In genomic region chr1:143698016-143698415, GRCh38 we compare ENCODE assay signal across 9 cellular contexts.
DNase-seq lines count a peak whose midpoint lies in the region; ATAC-seq and TF ChIP-seq lines count a peak whose summit lies in the region.
"Had no signal": no experiment of that assay in that cellular context is flagged by ENCODE, and none has a peak within 500 bp of the region (broad histone marks: within the 10 kb centered on the region; RNA-seq: fewer than 3 reads in every experiment).

No MANE protein-coding gene starts in this region.

- H3K27me3 ChIP-seq in lower lobe of right lung (ENCODE audit: low read depth): peaks cover 65% of the 10 kb centered on the region

- peak; percentile 71 to 75 for ATAC-seq in lower lobe of right lung
- ATAC-seq in GM19351 (IDR thresholded peaks at IDR 0.05; ENCODE audit: unreplicated experiment): no peak
- ATAC-seq: stimulated activated effector memory CD8-positive, alpha-beta T cell treated with anti-CD3 and anti-CD28 coated beads, Interleukin-12 subunit alpha, Interleukin-12 subunit beta, amount 100 ng/mL, for 72 hours had no signal

- H3K27ac Mint-ChIP-seq in activated naive CD8-positive, alpha-beta T cell treated with anti-CD3 and anti-CD28 coated beads for 36 hours: no peak overlapping the region
- H3K27ac Mint-ChIP-seq: stimulated activated effector memory CD8-positive, alpha-beta T cell treated with anti-CD3 and anti-CD28 coated beads, Interleukin-12 subunit alpha, Interleukin-12 subunit beta, amount 100 ng/mL, for 72 hours had no signal

- H3K27ac ChIP-seq in lower lobe of right lung: no peak overlapping the region

- H3K9me3 Mint-ChIP-seq in activated naive CD8-positive, alpha-beta T cell treated with anti-CD3 and anti-CD28 coated beads for 36 hours: no peaks in the 10 kb centered on the region
- H3K9me3 Mint-ChIP-seq: stimulated activated effector memory CD8-positive, alpha-beta T cell treated with anti-CD3 and anti-CD28 coated beads, Interleukin-12 subunit alpha, Interleukin-12 subunit beta, amount 100 ng/mL, for 72 hours had no signal

- H3K4me3 ChIP-seq in lower lobe of right lung (no peak overlapping the region), foreskin fibroblast (ENCODE audit: low read depth in 1 of 2, low read length in 2 of 2) (no peak overlapping the region)

- peaks cover 72% of the 10 kb centered on the region for H3K27me3 Mint-ChIP-seq in activated naive CD8-positive, alpha-beta T cell treated with anti-CD3 and anti-CD28 coated beads for 36 hours

- H3K9me3 ChIP-seq in lower lobe of right lung: no peaks in the 10 kb centered on the region

- H3K4me3 Mint-ChIP-seq in activated naive CD8-positive, alpha-beta T cell treated with anti-CD3 and anti-CD28 coated beads for 36 hours: no peak overlapping the region
- H3K4me3 Mint-ChIP-seq: stimulated activated effector memory CD8-positive, alpha-beta T cell treated with anti-CD3 and anti-CD28 coated beads, Interleukin-12 subunit alpha, Interleukin-12 subunit beta, amount 100 ng/mL, for 72 hours had no signal

- H3K36me3 Mint-ChIP-seq in activated naive CD8-positive, alpha-beta T cell treated with anti-CD3 and anti-CD28 coated beads for 36 hours: peaks cover 5% of the 10 kb centered on the region
- H3K36me3 Mint-ChIP-seq: stimulated activated effector memory CD8-positive, alpha-beta T cell treated with anti-CD3 and anti-CD28 coated beads, Interleukin-12 subunit alpha, Interleukin-12 subunit beta, amount 100 ng/mL, for 72 hours had no signal

- intact Hi-C loops in lower lobe of right lung (cut with DNase I): no loop called here

- H3K4me1 Mint-ChIP-seq in activated naive CD8-positive, alpha-beta T cell treated with anti-CD3 and anti-CD28 coated beads for 36 hours: no peaks in the 10 kb centered on the region

- peak; percentile 7 for DNase-seq in DMS153 treated with DMSO at 0.1 percent for 48 hours (lab: John Stamatoyannopoulos, UW; ENCODE audit: unreplicated experiment)
- DNase-seq in HuH-7.5 (ENCODE audit: low spot score): peak; percentile 15
- peak; percentile 6 for DNase-seq in activated naive CD8-positive, alpha-beta T cell treated with anti-CD3 and anti-CD28 coated beads for 36 hours
- peak; percentile 65 for DNase-seq in lower lobe of right lung
- no peak for DNase-seq in pons (ENCODE audit: low spot score)
- no peak for DNase-seq in putamen (ENCODE audit: low spot score)
- no peak for DNase-seq in foreskin fibroblast

- H3K4me1 ChIP-seq in lower lobe of right lung: no peaks in the 10 kb centered on the region

- TF ChIP-seq CTCF in lower lobe of right lung (IDR thresholded peaks at IDR 0.05) (peak; percentile 63), foreskin fibroblast (IDR thresholded peaks at IDR 0.05; ENCODE audit: low read depth, low read length) (no peak)

- H3K36me3 ChIP-seq in lower lobe of right lung: no peaks in the 10 kb centered on the region

Comparison
In these comparisons a context has a peak if more than half of its experiments do, and no peak if none do; other contexts are left out.
1. DNase-seq: peak in DMS153 treated with DMSO at 0.1 percent for 48 hours (single experiment), HuH-7.5 (single experiment), activated naive CD8-positive, alpha-beta T cell treated with anti-CD3 and anti-CD28 coated beads for 36 hours (single experiment) and lower lobe of right lung (single experiment); none in pons (single experiment), putamen (single experiment) and foreskin fibroblast (0 of 2).